In the genomic region with DNA sequence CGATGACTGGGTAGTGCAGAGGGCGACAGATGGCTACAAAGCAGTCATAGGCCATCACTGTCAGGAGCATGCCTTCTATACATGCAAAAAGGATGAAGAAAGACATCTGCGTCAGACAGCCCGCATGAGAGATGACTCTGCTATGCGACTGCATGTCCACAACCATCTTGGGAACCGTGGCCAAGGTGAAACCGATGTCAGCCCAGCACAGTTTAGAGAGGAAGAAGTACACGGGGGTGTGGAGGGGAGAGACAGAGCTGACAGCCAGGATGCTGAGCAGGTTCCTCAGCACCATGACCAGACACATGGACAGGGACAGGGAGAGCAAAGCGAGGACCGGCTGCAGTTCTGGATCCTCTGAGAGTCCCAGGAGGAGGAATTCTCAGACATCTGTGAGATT, we compare ENCODE assay signal across 9 cellular contexts. TPM values are rescaled to one million over a fixed set of nuclear protein-coding genes. Genes with fewer than 3 reads are reported as not detected.
"Had no signal": no experiment of that assay in that cellular context is flagged by ENCODE, and none has a peak within 500 bp of the region (broad histone marks: within the 10 kb centered on the region; RNA-seq: fewer than 3 reads in every experiment).

No MANE protein-coding gene starts in this region.

RNA-seq across cellular contexts. Expression of a gene that starts 41.6 kb away (rescaled TPM):
- total RNA-seq: OCI-LY7, PC-3, PC-9, Peyer's patch, RPMI7951, SJCRH30, SJSA1, SK-MEL-5 had no signal

RNA-seq across cellular contexts. Expression of a gene that starts 44.7 kb away (rescaled TPM):
- total RNA-seq: OCI-LY7, PC-3, PC-9, Peyer's patch, RPMI7951, SJCRH30, SJSA1, SK-MEL-5 had no signal
- polyA plus RNA-seq: SK-N-SH had no signal
